Comparison of ENCODE assay signal across 2 cellular contexts in genomic region chr16:83963277-83964119, GRCh38.
TF ChIP-seq lines count a peak whose summit lies in the region.

No MANE protein-coding gene starts in this region.

TF ChIP-seq in HEK293T, 16 proteins besides CTCF, POLR2A, EP300 and RAD21:
- TF ChIP-seq LEF1 (IDR thresholded peaks at IDR 0.05; ENCODE audit: borderline replicate concordance) (no peak), PKNOX1 (IDR thresholded peaks at IDR 0.05) (0 out of 2 replicates have a peak, but pooled peaks have one; percentile 19)
TF ChIP-seq in HEK293T: peak in this region for 1.

TF ChIP-seq in K562, 482 proteins besides CTCF, POLR2A, EP300 and RAD21:
- no peak for TF ChIP-seq E2F1 (CRISPR knock-in tag; IDR thresholded peaks at IDR 0.05)
- TF ChIP-seq RBM25 (IDR thresholded peaks at IDR 0.05; ENCODE audit: low read depth, low read length, severe bottlenecking) = no peak
- TF ChIP-seq PKNOX1 (IDR thresholded peaks at IDR 0.05) = peak; percentile 40; the same call in 1 of the 2 replicates
- TF ChIP-seq PHF21A (IDR thresholded peaks at IDR 0.05; ENCODE audit: borderline replicate concordance, low read depth) = no peak
- no peak for TF ChIP-seq ZNF174 (CRISPR knock-in tag; IDR thresholded peaks at IDR 0.05)
- TF ChIP-seq CBX3 (IDR thresholded peaks at IDR 0.05; ENCODE audit: borderline replicate concordance in 1 of 2, low read length in 2 of 2) = no peak
